Comparison of ENCODE assay signal across 29 cellular contexts in the genomic region with DNA sequence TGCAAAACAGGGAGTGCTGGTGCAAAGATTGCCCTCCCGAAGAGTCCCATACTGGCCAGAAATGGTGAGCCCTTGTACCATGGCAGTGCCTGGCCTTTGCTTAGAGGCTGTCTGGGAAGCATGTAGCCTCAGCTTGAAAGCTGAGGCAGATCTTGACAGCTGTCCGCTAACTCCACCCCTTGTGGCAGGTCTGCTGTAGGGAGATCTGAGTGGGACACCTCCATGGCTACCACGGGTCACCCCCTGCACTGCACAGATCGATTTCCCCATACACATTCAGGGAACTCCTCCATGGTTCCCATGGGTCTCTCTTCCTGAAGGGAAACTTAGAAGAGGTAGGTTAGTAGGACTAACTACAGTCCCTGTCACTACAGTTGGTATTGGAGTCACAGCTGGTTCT.
"Had no signal": no experiment of that assay in that cellular context is flagged by ENCODE, and none has a peak within 500 bp of the region (broad histone marks: within the 10 kb centered on the region; RNA-seq: fewer than 3 reads in every experiment).

No MANE protein-coding gene starts in this region.

- H3K27ac ChIP-seq: brain microvascular endothelial cell, epithelial cell of prostate, esophagus squamous epithelium, gastroesophageal sphincter had no signal

- H3K36me3 Mint-ChIP-seq: activated naive CD8-positive, alpha-beta T cell had no signal

- H3K4me1 ChIP-seq: gastroesophageal sphincter had no signal

- H3K9me3 Mint-ChIP-seq: activated CD4-positive, alpha-beta T cell treated with anti-CD3 and anti-CD28 coated beads, Interleukin-2, amount 10 ng/mL, durations not matched to agents 7 days and 5 days; activated CD8-positive, alpha-beta T cell treated with anti-CD3 and anti-CD28 coated beads for 36 hours; activated T-cell treated with anti-CD3 and anti-CD28 coated beads, Interleukin-2, amount 50 U/mL, for 4 hours; activated T-helper 17 cell treated with anti-CD3 and anti-CD28 coated beads, Interleukin-2, amount 50 U/mL, for 72 hours; central memory CD8-positive, alpha-beta T cell had no signal

- H3K4me3 ChIP-seq: esophagus squamous epithelium, gastroesophageal sphincter had no signal

- ATAC-seq: activated CD8-positive, alpha-beta T cell treated with anti-CD3 and anti-CD28 coated beads for 36 hours; activated T-cell treated with anti-CD3 and anti-CD28 coated beads, Interleukin-2, amount 50 U/mL, for 4 hours; activated T-helper 17 cell treated with anti-CD3 and anti-CD28 coated beads, Interleukin-2, amount 50 U/mL, for 72 hours; gastroesophageal sphincter had no signal

- H3K27me3 ChIP-seq: brain microvascular endothelial cell, esophagus squamous epithelium, gastroesophageal sphincter had no signal

- H3K36me3 ChIP-seq: brain microvascular endothelial cell, esophagus squamous epithelium, gastroesophageal sphincter had no signal

- H3K9me3 ChIP-seq: esophagus squamous epithelium, gastroesophageal sphincter had no signal

- H3K27ac Mint-ChIP-seq: activated CD4-positive, alpha-beta T cell treated with anti-CD3 and anti-CD28 coated beads, Interleukin-2, amount 10 ng/mL, durations not matched to agents 7 days and 5 days; activated CD8-positive, alpha-beta T cell treated with anti-CD3 and anti-CD28 coated beads for 36 hours; activated naive CD8-positive, alpha-beta T cell; activated T-helper 17 cell treated with anti-CD3 and anti-CD28 coated beads, Interleukin-2, amount 50 U/mL, for 72 hours had no signal

- FAIRE-seq: astrocyte, colon, endometrium, endothelial cell of umbilical vein had no signal

- DNase-seq: activated CD4-positive, alpha-beta T cell treated with anti-CD3 and anti-CD28 coated beads for 1 hour; activated CD4-positive, alpha-beta T cell treated with anti-CD3 and anti-CD28 coated beads for 4 hours; activated CD4-positive, alpha-beta T cell treated with anti-CD3 and anti-CD28 coated beads, Interleukin-2, amount 10 ng/mL, durations not matched to agents 7 days and 5 days; activated CD4-positive, alpha-beta T cell treated with anti-CD3 and anti-CD28 coated beads, Interleukin-2, amount 50 U/mL, for 48 hours; activated CD8-positive, alpha-beta memory T cell treated with anti-CD3 and anti-CD28 coated beads for 24 hours; activated CD8-positive, alpha-beta T cell treated with anti-CD3 and anti-CD28 coated beads for 36 hours; activated effector memory CD4-positive, alpha-beta T cell treated with Interleukin-2 at 50 U/mL for 16 hours; activated gamma-delta T cell treated with Interleukin-2 at 50 U/mL for 16 hours; activated naive CD4-positive, alpha-beta T cell treated with anti-CD3 and anti-CD28 coated beads, Interleukin-2, amount 50 U/mL, for 16 hours; activated naive CD4-positive, alpha-beta T cell treated with Interleukin-2 at 50 U/mL for 16 hours; activated T-cell treated with anti-CD3 and anti-CD28 coated beads, Interleukin-2, amount 50 U/mL, for 4 hours; amniotic stem cell; anterior cingulate cortex; brain microvascular endothelial cell; cortex of kidney; dermis blood vessel endothelial cell; effector CD8-positive, alpha-beta T cell; esophagus squamous epithelium; foreskin melanocyte; T-helper 2 cell had no signal

- H3K4me3 Mint-ChIP-seq: activated CD4-positive, alpha-beta T cell treated with anti-CD3 and anti-CD28 coated beads, Interleukin-2, amount 10 ng/mL, durations not matched to agents 7 days and 5 days; activated CD8-positive, alpha-beta T cell treated with anti-CD3 and anti-CD28 coated beads for 36 hours; activated naive CD8-positive, alpha-beta T cell; activated T-cell treated with anti-CD3 and anti-CD28 coated beads, Interleukin-2, amount 50 U/mL, for 4 hours; activated T-helper 17 cell treated with anti-CD3 and anti-CD28 coated beads, Interleukin-2, amount 50 U/mL, for 72 hours; central memory CD8-positive, alpha-beta T cell had no signal
